Comparison of ENCODE assay signal across 18 cellular contexts in genomic region chr2:45654250-45654649, GRCh38. TPM values are rescaled to one million over a fixed set of nuclear protein-coding genes. Genes with fewer than 3 reads are reported as not detected.
DNase-seq lines count a peak whose midpoint lies in the region; ATAC-seq and TF ChIP-seq lines count a peak whose summit lies in the region.
"Had no signal": no experiment of that assay in that cellular context is flagged by ENCODE, and none has a peak within 500 bp of the region (broad histone marks: within the 10 kb centered on the region; RNA-seq: fewer than 3 reads in every experiment).

No MANE protein-coding gene starts in this region.

- no peak for ATAC-seq in natural killer cell treated with Interleukin-12 subunit alpha and Interleukin-12 subunit beta and Interleukin-15 and Interleukin-18, amount 100 ng/mL, for 72 hours
- no peak for ATAC-seq in natural killer cell
- ATAC-seq in HG03442 (IDR thresholded peaks at IDR 0.05; ENCODE audit: unreplicated experiment) = no peak
- no peak for ATAC-seq in GM21717 (IDR thresholded peaks at IDR 0.05; ENCODE audit: unreplicated experiment)
- ATAC-seq in GM21528 (IDR thresholded peaks at IDR 0.05; ENCODE audit: low FRiP score, unreplicated experiment) = no peak
- ATAC-seq: activated CD8-positive, alpha-beta T cell treated with anti-CD3 and anti-CD28 coated beads for 36 hours; activated T-cell treated with anti-CD3 and anti-CD28 coated beads, Interleukin-2, amount 50 U/mL, for 4 hours; left ventricle myocardium superior had no signal

- no peaks in the 10 kb centered on the region for H3K9me2 ChIP-seq in Loucy (replicated peaks; ENCODE audit: low read depth, low read length)

- intact Hi-C loops in natural killer cell (cut with micrococcal nuclease) = no loop called here
- intact Hi-C loops in lower leg skin (cut with DNase I; ENCODE audit: low total_unique reads) = no loop called here

- no peak for TF ChIP-seq CTCF in natural killer cell (IDR thresholded peaks at IDR 0.05)
- no peak for TF ChIP-seq CTCF in Loucy (conservative IDR thresholded peaks at IDR 0.05; ENCODE audit: low read length)
- no peak for TF ChIP-seq CTCF in lower leg skin (IDR thresholded peaks at IDR 0.05)

- H3F3A ChIP-seq in Loucy (ENCODE audit: low read depth) = no peaks in the 10 kb centered on the region

- H3K36me3 ChIP-seq in Loucy (ENCODE audit: insufficient read depth, low read length) = no peaks in the 10 kb centered on the region
- H3K36me3 ChIP-seq: cardiac muscle cell, HAP-1, suprapubic skin had no signal

- no peaks in the 10 kb centered on the region for H3K27me3 ChIP-seq in Loucy (ENCODE audit: insufficient read depth, low read length, poor library complexity, severe bottlenecking)
- H3K27me3 ChIP-seq: suprapubic skin had no signal

- no peak overlapping the region for H3K9ac ChIP-seq in Loucy (ENCODE audit: low read depth, low read length, poor library complexity, severe bottlenecking)

- no peak overlapping the region for H2AFZ ChIP-seq in Loucy (ENCODE audit: low read length)

- H3K4me3 ChIP-seq in Loucy (ENCODE audit: low read length, poor library complexity, severe bottlenecking) (peak overlapping the region; percentile 95), lower leg skin (ENCODE audit: low read depth, poor library complexity, severe bottlenecking) (no peak overlapping the region)
- H3K4me3 ChIP-seq: cardiac muscle cell, HAP-1, skin epidermis, suprapubic skin had no signal

- no peak for DNase-seq in natural killer cell treated with Interleukin-12 subunit alpha and Interleukin-12 subunit beta and Interleukin-15 and Interleukin-18, amount 100 ng/mL, for 72 hours (ENCODE audit: low spot score)
- DNase-seq in natural killer cell (no peak), fibroblast of peridontal ligament (ENCODE audit: extremely low read depth) (peak; percentile 5), lower leg skin (ENCODE audit: low spot score in 2 of 2) (no peak)
- DNase-seq: activated CD8-positive, alpha-beta T cell treated with anti-CD3 and anti-CD28 coated beads for 36 hours; activated T-cell treated with anti-CD3 and anti-CD28 coated beads, Interleukin-2, amount 50 U/mL, for 4 hours; DMS153; left ventricle myocardium superior; NCI-H187 treated with DMSO at 0.1 percent for 48 hours; stimulated activated CD4-positive, alpha-beta T cell treated with anti-CD3 and anti-CD28 coated beads, Interleukin-4, amount 100 ng/mL, for 24 hours had no signal

- H3K36me3 Mint-ChIP-seq in natural killer cell treated with Interleukin-12 subunit alpha and Interleukin-12 subunit beta and Interleukin-15 and Interleukin-18, amount 100 ng/mL, for 72 hours = peaks cover 6% of the 10 kb centered on the region
- H3K36me3 Mint-ChIP-seq in natural killer cell = no peaks in the 10 kb centered on the region

- H3K4me1 ChIP-seq in Loucy (ENCODE audit: insufficient read depth, low read length, poor library complexity, severe bottlenecking) = peaks cover 65% of the 10 kb centered on the region

- H4K20me1 ChIP-seq in Loucy (ENCODE audit: insufficient read depth, low read length, poor library complexity, severe bottlenecking) = peaks cover 13% of the 10 kb centered on the region

- H3K4me3 Mint-ChIP-seq in natural killer cell treated with Interleukin-12 subunit alpha and Interleukin-12 subunit beta and Interleukin-15 and Interleukin-18, amount 100 ng/mL, for 72 hours = peak overlapping the region; percentile 14
- H3K4me3 Mint-ChIP-seq in natural killer cell = no peak overlapping the region
- H3K4me3 Mint-ChIP-seq: activated CD8-positive, alpha-beta T cell treated with anti-CD3 and anti-CD28 coated beads for 36 hours; activated T-cell treated with anti-CD3 and anti-CD28 coated beads, Interleukin-2, amount 50 U/mL, for 4 hours had no signal

- WGBS in lower leg skin, 2 donors = 97 to 100% methylated on average over 3 of the region's 3 CpGs

- peaks cover 83% of the 10 kb centered on the region for H3K79me2 ChIP-seq in Loucy (ENCODE audit: insufficient read depth, low read length)

- H3K9me3 ChIP-seq in Loucy (ENCODE audit: insufficient read depth, low read depth, low read length) = no peaks in the 10 kb centered on the region
- H3K9me3 ChIP-seq: HAP-1, suprapubic skin had no signal

- H3K4me2 ChIP-seq in Loucy (ENCODE audit: low read depth, low read length, poor library complexity, severe bottlenecking) = peak overlapping the region; percentile 84

- no peaks in the 10 kb centered on the region for H3K9me3 Mint-ChIP-seq in natural killer cell treated with Interleukin-12 subunit alpha and Interleukin-12 subunit beta and Interleukin-15 and Interleukin-18, amount 100 ng/mL, for 72 hours
- H3K9me3 Mint-ChIP-seq in natural killer cell = no peaks in the 10 kb centered on the region
- H3K9me3 Mint-ChIP-seq: activated CD8-positive, alpha-beta T cell treated with anti-CD3 and anti-CD28 coated beads for 36 hours; activated T-cell treated with anti-CD3 and anti-CD28 coated beads, Interleukin-2, amount 50 U/mL, for 4 hours had no signal

- H3K4me1 Mint-ChIP-seq in natural killer cell treated with Interleukin-12 subunit alpha and Interleukin-12 subunit beta and Interleukin-15 and Interleukin-18, amount 100 ng/mL, for 72 hours (ENCODE audit: low read depth in 2 of 2) = peaks cover 14 to 35% of the 10 kb centered on the region in 2 donors
- peaks cover 28 to 35% of the 10 kb centered on the region in 2 donors for H3K4me1 Mint-ChIP-seq in natural killer cell

- H3K27me3 Mint-ChIP-seq in natural killer cell treated with Interleukin-12 subunit alpha and Interleukin-12 subunit beta and Interleukin-15 and Interleukin-18, amount 100 ng/mL, for 72 hours = no peaks in the 10 kb centered on the region
- H3K27me3 Mint-ChIP-seq in natural killer cell (ENCODE audit: low read depth in 2 of 2) = no peaks in the 10 kb centered on the region

- no peak for TF ChIP-seq POLR2A in lower leg skin (IDR thresholded peaks at IDR 0.05)

- no peak overlapping the region for H3K27ac Mint-ChIP-seq in natural killer cell treated with Interleukin-12 subunit alpha and Interleukin-12 subunit beta and Interleukin-15 and Interleukin-18, amount 100 ng/mL, for 72 hours
- no peak overlapping the region for H3K27ac Mint-ChIP-seq in natural killer cell
- H3K27ac Mint-ChIP-seq: activated CD8-positive, alpha-beta T cell treated with anti-CD3 and anti-CD28 coated beads for 36 hours had no signal

RNA-seq across cellular contexts. Expression of gene PRKCE, which starts 2.8 kb away (rescaled TPM):
- 10 to 100 TPM in 1 of 2 donors, 1 to 10 TPM in 1; 6.3 to 30.1 TPM for total RNA-seq in natural killer cell treated with Interleukin-12 subunit alpha and Interleukin-12 subunit beta and Interleukin-15 and Interleukin-18, amount 100 ng/mL, for 72 hours
- 10 to 100 TPM; 35.2 to 42.1 (median 38.6) TPM for total RNA-seq in natural killer cell
- total RNA-seq in lower leg skin = 10 to 100 TPM in 1 of 4 donors, 1 to 10 TPM in 3; 3.5 to 10.3 (median 6.1) TPM

RNA-seq across cellular contexts. Expression of gene SRBD1, which starts 43.2 kb away (rescaled TPM):
- total RNA-seq in natural killer cell treated with Interleukin-12 subunit alpha and Interleukin-12 subunit beta and Interleukin-15 and Interleukin-18, amount 100 ng/mL, for 72 hours = 10 to 100 TPM; 17.6 to 25.4 TPM
- total RNA-seq in natural killer cell = 10 to 100 TPM; 34.5 to 40.0 (median 38.8) TPM
- total RNA-seq in lower leg skin = 10 to 100 TPM in 2 of 4 donors, 1 to 10 TPM in 2; 7.2 to 12.9 (median 9.9) TPM
